Comparison of ENCODE assay signal across 20 cellular contexts in genomic region chr19:42360787-42361544, GRCh38. TPM values are rescaled to one million over a fixed set of nuclear protein-coding genes. Genes with fewer than 3 reads are reported as not detected.
DNase-seq lines count a peak whose midpoint lies in the region; ATAC-seq and TF ChIP-seq lines count a peak whose summit lies in the region.
"Had no signal": no experiment of that assay in that cellular context is flagged by ENCODE, and none has a peak within 500 bp of the region (broad histone marks: within the 10 kb centered on the region; RNA-seq: fewer than 3 reads in every experiment).

No MANE protein-coding gene starts in this region.

- 79 to 84% methylated on average over 11 to 15 of the region's 16 CpGs for WGBS in tibial nerve, 2 donors
- WGBS in esophagus squamous epithelium, 2 donors: 94 to 97% methylated on average over 9 to 12 of the region's 16 CpGs

- TF ChIP-seq CTCF in chondrocyte (IDR thresholded peaks at IDR 0.05): no peak
- TF ChIP-seq CTCF in tibial nerve (IDR thresholded peaks at IDR 0.05): no peak
- no peak for TF ChIP-seq CTCF in esophagus squamous epithelium (IDR thresholded peaks at IDR 0.05)

- H3K4me1 Mint-ChIP-seq in chondrocyte (ENCODE audit: low read depth) (peaks cover 7% of the 10 kb centered on the region), naive B cell (peaks cover 33 to 42% (median 38%) of the 10 kb centered on the region in 3 donors)
- H3K4me1 Mint-ChIP-seq: activated naive CD4-positive, alpha-beta T cell treated with anti-CD3 and anti-CD28 coated beads, Interleukin-2, amount 10 ng/mL, durations not matched to agents 7 days and 5 days had no signal

- TF ChIP-seq POLR2A in tibial nerve (IDR thresholded peaks at IDR 0.05) (no peak), esophagus squamous epithelium (IDR thresholded peaks at IDR 0.05) (no peak)

- H3K9me3 ChIP-seq in tibial nerve (peaks cover 0 to 7% (median 0%) of the 10 kb centered on the region in 4 donors), esophagus squamous epithelium (no peaks in the 10 kb centered on the region)
- H3K9me3 ChIP-seq: pancreas had no signal

- H3K4me3 ChIP-seq in tibial nerve: no peak overlapping the region
- H3K4me3 ChIP-seq in esophagus squamous epithelium: no peak overlapping the region
- H3K4me3 ChIP-seq: pancreas, upper lobe of left lung had no signal

- H3K36me3 Mint-ChIP-seq in chondrocyte (ENCODE audit: low read depth) (peaks cover 24% of the 10 kb centered on the region), naive B cell (peaks cover 7 to 37% of the 10 kb centered on the region in 2 donors)

- intact Hi-C loops in esophagus squamous epithelium (cut with DNase I): no loop called here

- TF ChIP-seq EP300 in tibial nerve (IDR thresholded peaks at IDR 0.05): no peak

- H3K27ac ChIP-seq in tibial nerve (no peak overlapping the region), esophagus squamous epithelium (no peak overlapping the region)
- H3K27ac ChIP-seq: pancreas, upper lobe of left lung had no signal

- H3K27me3 Mint-ChIP-seq in chondrocyte (ENCODE audit: low read depth): no peaks in the 10 kb centered on the region
- no peaks in the 10 kb centered on the region for H3K27me3 Mint-ChIP-seq in naive B cell

- H3K27me3 ChIP-seq in tibial nerve (no peaks in the 10 kb centered on the region), esophagus squamous epithelium (no peaks in the 10 kb centered on the region)
- H3K27me3 ChIP-seq: pancreas, upper lobe of left lung had no signal

- H3K27ac Mint-ChIP-seq in chondrocyte (ENCODE audit: unreplicated experiment) (peak overlapping the region; percentile 49), naive B cell (peak overlapping the region in 4 of 6 donors; percentile 58 to 96 (median 70))
- H3K27ac Mint-ChIP-seq: activated naive CD4-positive, alpha-beta T cell treated with anti-CD3 and anti-CD28 coated beads, Interleukin-2, amount 10 ng/mL, durations not matched to agents 7 days and 5 days had no signal

- ATAC-seq in naive B cell (ENCODE audit: low read depth in 2 of 2) (no peak), GM21381 (IDR thresholded peaks at IDR 0.05; ENCODE audit: unreplicated experiment) (no peak)
- ATAC-seq: left ventricle myocardium superior, pancreas, PC-3 had no signal

- H3K4me3 Mint-ChIP-seq in chondrocyte (ENCODE audit: unreplicated experiment) (no peak overlapping the region), naive B cell (peak overlapping the region in 2 of 8 donors; percentile 12 to 21)
- H3K4me3 Mint-ChIP-seq: activated naive CD4-positive, alpha-beta T cell treated with anti-CD3 and anti-CD28 coated beads, Interleukin-2, amount 10 ng/mL, durations not matched to agents 7 days and 5 days had no signal

- DNase-seq in EH (ENCODE audit: low read depth) (peak; percentile 16), HS-27A (ENCODE audit: low read depth) (peak; percentile 17), chondrocyte (ENCODE audit: low spot score) (no peak), naive B cell (no peak), tibial nerve (ENCODE audit: low spot score in 2 of 2) (no peak), esophagus squamous epithelium (lab: John Stamatoyannopoulos, UW) (no peak), AG20443 (ENCODE audit: low spot score) (no peak)
- DNase-seq: activated CD4-positive, alpha-beta T cell treated with anti-CD3 and anti-CD28 coated beads, Interleukin-2, amount 50 U/mL, for 1 hour; activated naive CD4-positive, alpha-beta T cell treated with anti-CD3 and anti-CD28 coated beads, Interleukin-2, amount 10 ng/mL, durations not matched to agents 7 days and 5 days; C1 segment of cervical spinal cord; caudate nucleus; effector memory CD4-positive, alpha-beta T cell; left ventricle myocardium superior; NCI-H1417 treated with DMSO at 0.1 percent for 48 hours; NCI-H446 treated with DMSO at 0.1 percent for 48 hours; PC-3; small intestine; upper lobe of left lung had no signal

- no peaks in the 10 kb centered on the region for H3K4me1 ChIP-seq in tibial nerve
- peaks cover 0 to 9% (median 0%) of the 10 kb centered on the region in 3 donors for H3K4me1 ChIP-seq in esophagus squamous epithelium
- H3K4me1 ChIP-seq: pancreas had no signal

- peaks cover 0 to 91% (median 4%) of the 10 kb centered on the region in 3 donors for H3K36me3 ChIP-seq in tibial nerve
- H3K36me3 ChIP-seq in esophagus squamous epithelium: peaks cover 8 to 86% (median 10%) of the 10 kb centered on the region in 3 donors

- H3K9me3 Mint-ChIP-seq in chondrocyte (ENCODE audit: low read depth) (peaks cover 8% of the 10 kb centered on the region), naive B cell (peaks cover 0 to 5% (median 0%) of the 10 kb centered on the region in 7 donors)

RNA-seq across cellular contexts. Expression of gene CNFN, which starts 29.1 kb away (rescaled TPM):
- total RNA-seq in chondrocyte (0.89 TPM in 1 of 3 replicates, not detected in the others), tibial nerve (1 to 10 TPM in 1 of 4 donors, not detected in 3; 5.0 TPM), esophagus squamous epithelium (1,000 to 10,000 TPM in 2 of 4 donors, 100 to 1,000 TPM in 2; 530 to 1,759 (median 921) TPM)
- 10 to 100 TPM; 24.1 to 53.3 (median 37.7) TPM for polyA plus RNA-seq in naive B cell (ENCODE audit: low read depth in 6 of 6)

RNA-seq across cellular contexts. Expression of gene MEGF8, which starts 35.5 kb away (rescaled TPM):
- total RNA-seq in chondrocyte: 48.1 to 54.4 TPM (median 49.5 TPM) in 3 replicates
- polyA plus RNA-seq in naive B cell (ENCODE audit: low read depth in 6 of 6): 1 to 10 TPM in 1 of 6 donors, under 1 TPM in 4, not detected in 1; 0.34 to 1.5 (median 0.45) TPM
- 10 to 100 TPM; 17.9 to 33.3 (median 22.4) TPM for total RNA-seq in tibial nerve
- total RNA-seq in esophagus squamous epithelium: 10 to 100 TPM in 3 of 4 donors, 1 to 10 TPM in 1; 6.4 to 11.1 (median 10.3) TPM

RNA-seq across cellular contexts. Expression of gene TMEM145, which starts 47.9 kb away (rescaled TPM):
- total RNA-seq in chondrocyte: 0.32 to 0.36 TPM in 2 of 3 replicates, not detected in the other
- polyA plus RNA-seq in naive B cell (ENCODE audit: low read depth in 6 of 6): not detected
- under 1 TPM in 1 of 4 donors, not detected in 3; 0.20 TPM for total RNA-seq in tibial nerve
- not detected for total RNA-seq in esophagus squamous epithelium

RNA-seq across cellular contexts. Expression of gene PAFAH1B3, which starts 58.5 kb away (rescaled TPM):
- total RNA-seq in chondrocyte (15.2 to 32.9 TPM (median 31.1 TPM) in 3 replicates), tibial nerve (1 to 10 TPM; 3.8 to 9.0 (median 8.1) TPM), esophagus squamous epithelium (10 to 100 TPM; 22.5 to 45.9 (median 30.3) TPM)
- polyA plus RNA-seq in naive B cell (ENCODE audit: low read depth in 6 of 6): 10 to 100 TPM; 12.3 to 25.9 (median 24.4) TPM
- total RNA-seq: PC-3 had no signal

RNA-seq across cellular contexts. Expression of gene PRR19, which starts 59.0 kb away (rescaled TPM):
- total RNA-seq in chondrocyte (0.24 to 1.7 TPM (median 0.82 TPM) in 3 replicates), tibial nerve (under 1 TPM in 2 of 4 donors, not detected in 2; 0.30 to 0.44 TPM), esophagus squamous epithelium (1 to 10 TPM in 1 of 4 donors, under 1 TPM in 3; 0.75 to 1.0 (median 0.82) TPM)
- polyA plus RNA-seq in naive B cell (ENCODE audit: low read depth in 6 of 6): under 1 TPM in 3 of 6 donors, not detected in 3; 0.25 to 0.51 (median 0.34) TPM
- total RNA-seq: left ventricle myocardium superior, PC-3 had no signal

Comparison
In these comparisons a context has a peak if more than half of its experiments do, and no peak if none do; other contexts are left out.
1. DNase-seq: peak in EH (single experiment) and HS-27A (single experiment); none in chondrocyte (single experiment), naive B cell (single experiment), tibial nerve (0 of 2), esophagus squamous epithelium (single experiment) and AG20443 (single experiment).
2. RNA of gene CNFN, which starts 29.1 kb away (total RNA-seq): 530 to 1,759 TPM in esophagus squamous epithelium; 0.89 TPM in chondrocyte and 5.0 TPM in tibial nerve; every median in the first group is over 10 times any median in the second.